Comparison of ENCODE assay signal across 19 cellular contexts in genomic region chr15:83818591-83818990, GRCh38.
DNase-seq lines count a peak whose midpoint lies in the region; ATAC-seq, FAIRE-seq and TF ChIP-seq lines count a peak whose summit lies in the region.
"Had no signal": no experiment of that assay in that cellular context is flagged by ENCODE, and none has a peak within 500 bp of the region (broad histone marks: within the 10 kb centered on the region; RNA-seq: fewer than 3 reads in every experiment).

No MANE protein-coding gene starts in this region.

- TF ChIP-seq CTCF in HepG2 (CRISPR knock-in tag; IDR thresholded peaks at IDR 0.05) (no peak), right lobe of liver (IDR thresholded peaks at IDR 0.05) (no peak), K562 (IDR thresholded peaks at IDR 0.05 in 2 of 3, conservative IDR thresholded peaks at IDR 0.05 in 1 of 3; ENCODE audit: insufficient read depth in 2 of 3, low read depth in 1 of 3, low read length in 3 of 3) (no peak)

- no peak overlapping the region for H3K23ac ChIP-seq in neuronal stem cell (ENCODE audit: low read depth, low read length, poor library complexity)

- in situ Hi-C loops in HepG2 (cut with HindIII; ENCODE audit: extremely low pct_ligation_motif_present, low pct_unique_long_range_greater_than_20kb), result no loop called here
- in situ Hi-C loops in K562 (cut with MboI), result no loop called here

- H3K18ac ChIP-seq in neuronal stem cell (ENCODE audit: low read length), result no peak overlapping the region

- CTCF ChIA-PET in HepG2 (lab: Yijun Ruan, JAX; ENCODE audit: low intra/inter-chr PET ratio, low total read pairs), result no interaction called here
- CTCF ChIA-PET in K562 (lab: Yijun Ruan, JAX; ENCODE audit: low intra/inter-chr PET ratio), result no interaction called here

- H2AFZ ChIP-seq in HepG2 (ENCODE audit: low read length) (no peak overlapping the region), K562 (ENCODE audit: low read depth, low read length) (no peak overlapping the region), neuronal stem cell (ENCODE audit: low read length) (no peak overlapping the region)
- H2AFZ ChIP-seq: GM23338 had no signal

- TF ChIP-seq EP300 in HepG2 (IDR thresholded peaks at IDR 0.05; ENCODE audit: low read depth in 2 of 2, low read length in 2 of 2) (no peak), HepG2 (CRISPR knock-in tag; IDR thresholded peaks at IDR 0.05; ENCODE audit: borderline replicate concordance) (no peak), K562 (IDR thresholded peaks at IDR 0.05; ENCODE audit: low read length) (no peak)

- H3K4me3 ChIP-seq in HepG2 (replicated peaks in 1 of 3; ENCODE audit: insufficient read depth in 1 of 3, low read depth in 2 of 3, low read length in 3 of 3) (no peak overlapping the region), right lobe of liver (no peak overlapping the region), K562 (no peak overlapping the region), neuronal stem cell (ENCODE audit: low read length in 2 of 2) (no peak overlapping the region)
- H3K4me3 ChIP-seq: GM12878, GM23338, HAP-1 had no signal

- WGBS in HepG2 (ENCODE audit: low lambda C conversion rate), result 44% methylated on average over 8 of the region's 8 CpGs
- 92% methylated on average over 8 of the region's 8 CpGs for WGBS in right lobe of liver (ENCODE audit: insufficient coverage, low coverage, low lambda C conversion rate, missing lambda C conversion rate)
- WGBS in K562 (ENCODE audit: insufficient coverage, low coverage, missing lambda C conversion rate), result 1% methylated on average over 8 of the region's 8 CpGs
- no CpG with 5 or more reads among the region's 8 CpGs for WGBS in neuronal stem cell (ENCODE audit: extremely low coverage in 2 of 2, insufficient read length in 2 of 2, insufficient replicate concordance in 1 of 2), 2 donors

- H2BK5ac ChIP-seq in neuronal stem cell (ENCODE audit: low read length), result no peak overlapping the region

- H3K36me3 ChIP-seq in HepG2 (replicated peaks in 1 of 2; ENCODE audit: control insufficient read depth in 1 of 2, insufficient read depth in 2 of 2, low read length in 2 of 2) (no peaks in the 10 kb centered on the region), right lobe of liver (no peaks in the 10 kb centered on the region), K562 (ENCODE audit: control insufficient read depth, insufficient read depth, low read length) (no peaks in the 10 kb centered on the region), neuronal stem cell (replicated peaks in 1 of 2; ENCODE audit: control insufficient read depth in 2 of 2, insufficient read depth in 2 of 2, low read length in 2 of 2) (no peaks in the 10 kb centered on the region)
- H3K36me3 ChIP-seq: HAP-1 had no signal

- no peaks in the 10 kb centered on the region for H3K79me2 ChIP-seq in HepG2 (ENCODE audit: insufficient read depth, low read length)
- H3K79me2 ChIP-seq in K562 (ENCODE audit: control insufficient read depth, insufficient read depth, low read length), result no peaks in the 10 kb centered on the region

- no peak overlapping the region for H3K4me2 ChIP-seq in HepG2 (ENCODE audit: low read depth, low read length)
- H3K4me2 ChIP-seq in K562 (ENCODE audit: insufficient read depth, low read length), result no peak overlapping the region
- no peak overlapping the region for H3K4me2 ChIP-seq in neuronal stem cell (ENCODE audit: insufficient read depth, low read length, poor library complexity, severe bottlenecking)
- H3K4me2 ChIP-seq: GM23338 had no signal

- H4K20me1 ChIP-seq in HepG2 (ENCODE audit: insufficient read depth, low read length) (no peaks in the 10 kb centered on the region), K562 (replicated peaks; ENCODE audit: control insufficient read depth, insufficient read depth, low read length) (no peaks in the 10 kb centered on the region)

- TF ChIP-seq RAD21 in HepG2 (CRISPR knock-in tag; IDR thresholded peaks at IDR 0.05), result no peak
- no peak for TF ChIP-seq RAD21 in K562 (CRISPR knock-in tag; conservative IDR thresholded peaks at IDR 0.05 in 1 of 2, IDR thresholded peaks at IDR 0.05 in 1 of 2)

- BruUV-seq in HepG2 (replicated peaks; lab: Mats Ljungman, UMichigan) (no TSS peak), K562 (replicated peaks; lab: Mats Ljungman, UMichigan) (no TSS peak)

- no peak overlapping the region for H2BK15ac ChIP-seq in neuronal stem cell (ENCODE audit: low read length)

- FAIRE-seq in HepG2 (lab: Jason Lieb, UNC) (no peak), K562 (lab: Jason Lieb, UNC) (no peak)
- FAIRE-seq: GM12878, H54 had no signal

- H3K9ac ChIP-seq in HepG2 (ENCODE audit: insufficient read depth, low read depth, low read length) (no peak overlapping the region), K562 (ENCODE audit: insufficient read depth in 1 of 2, low read depth in 2 of 2, low read length in 2 of 2) (no peak overlapping the region), neuronal stem cell (ENCODE audit: low read depth, low read length, poor library complexity) (no peak overlapping the region)

- no peaks in the 10 kb centered on the region for H3K9me1 ChIP-seq in K562 (ENCODE audit: control insufficient read depth, insufficient read depth, low read length)

- H3K14ac ChIP-seq in neuronal stem cell (ENCODE audit: low read length), result no peak overlapping the region

- no peak overlapping the region for H3K4ac ChIP-seq in neuronal stem cell (ENCODE audit: low read length)

- H2BK12ac ChIP-seq in neuronal stem cell (ENCODE audit: low read length), result no peak overlapping the region

- H4K91ac ChIP-seq in neuronal stem cell (ENCODE audit: low read depth, low read length, poor library complexity), result no peak overlapping the region

- H3K27ac ChIP-seq in HepG2 (ENCODE audit: extremely low read length, insufficient read depth, low read length), result no peak overlapping the region
- no peak overlapping the region for H3K27ac ChIP-seq in right lobe of liver
- no peak overlapping the region for H3K27ac ChIP-seq in K562 (ENCODE audit: extremely low read depth, low read depth, low read length)
- H3K27ac ChIP-seq in neuronal stem cell (replicated peaks; ENCODE audit: low read length), result no peak overlapping the region

- DNase-seq in HepG2 (ENCODE audit: low spot score) (no peak), right lobe of liver (no peak), K562 (ENCODE audit: extremely low read depth in 1 of 4, low spot score in 3 of 4) (no peak), neuronal stem cell (ENCODE audit: low spot score) (no peak), NCI-H1436 (lab: John Stamatoyannopoulos, UW) (no peak)
- DNase-seq in stimulated activated CD4-positive, alpha-beta T cell treated with anti-CD3 and anti-CD28 coated beads, Interleukin-2, amount 100 ng/mL, for 24 hours, result no peak
- DNase-seq: 8988T; C1 segment of cervical spinal cord; Calu3; CD4-positive, alpha-beta memory T cell; COR-L47; DMS79; EL; GDM1; HFFc6 had no signal

- no peaks in the 10 kb centered on the region for H3K27me3 ChIP-seq in HepG2 (ENCODE audit: control insufficient read depth in 1 of 2, insufficient read depth in 2 of 2, low read length in 2 of 2)
- H3K27me3 ChIP-seq in right lobe of liver, result no peaks in the 10 kb centered on the region
- peaks cover 0 to 7% of the 10 kb centered on the region in 2 experiments; a peak in 1 of 5 replicates for H3K27me3 ChIP-seq in K562 (ENCODE audit: control insufficient read depth in 2 of 2, insufficient read depth in 2 of 2, low read length in 2 of 2)
- no peaks in the 10 kb centered on the region for H3K27me3 ChIP-seq in neuronal stem cell (ENCODE audit: control insufficient read depth in 3 of 3, insufficient read depth in 3 of 3, low read depth in 1 of 3, low read length in 3 of 3)

- ATAC-seq in HepG2, result no peak
- no peak for ATAC-seq in right lobe of liver
- ATAC-seq in K562, result no peak
- ATAC-seq: GM12878, GM23338 had no signal

- H3K4me1 ChIP-seq in HepG2 (ENCODE audit: insufficient read depth, low read length) (no peaks in the 10 kb centered on the region), right lobe of liver (no peaks in the 10 kb centered on the region), K562 (replicated peaks in 1 of 2; ENCODE audit: control insufficient read depth in 2 of 2, insufficient read depth in 2 of 2, low read length in 2 of 2) (no peaks in the 10 kb centered on the region), neuronal stem cell (ENCODE audit: control insufficient read depth in 2 of 2, insufficient read depth in 1 of 2, low read depth in 1 of 2, low read length in 2 of 2) (no peaks in the 10 kb centered on the region)
- H3K4me1 ChIP-seq: HAP-1 had no signal

- TF ChIP-seq POLR2A in HepG2 (IDR thresholded peaks at IDR 0.05; ENCODE audit: insufficient read depth in 1 of 2, low read depth in 2 of 2, low read length in 2 of 2), result no peak
- TF ChIP-seq POLR2A in right lobe of liver (IDR thresholded peaks at IDR 0.05), result no peak
- TF ChIP-seq POLR2A in K562 (conservative IDR thresholded peaks at IDR 0.05), result no peak

- H3K9me3 ChIP-seq in HepG2 (ENCODE audit: low read length) (no peaks in the 10 kb centered on the region), right lobe of liver (no peaks in the 10 kb centered on the region), K562 (replicated peaks; ENCODE audit: control insufficient read depth, insufficient read depth, low read depth, low read length) (no peaks in the 10 kb centered on the region), neuronal stem cell (replicated peaks in 1 of 2; ENCODE audit: control insufficient read depth in 2 of 2, insufficient read depth in 1 of 2, low read depth in 1 of 2, low read length in 2 of 2) (no peaks in the 10 kb centered on the region)
- H3K9me3 ChIP-seq: HAP-1 had no signal

- no peak overlapping the region for H2BK120ac ChIP-seq in neuronal stem cell (ENCODE audit: low read depth, low read length)

- intact Hi-C loops in HepG2 (cut with micrococcal nuclease; ENCODE audit: unreplicated experiment) (no loop called here), right lobe of liver (cut with DNase I) (no loop called here), K562 (cut with micrococcal nuclease) (no loop called here)

- no peak overlapping the region for H2AK5ac ChIP-seq in neuronal stem cell (ENCODE audit: low read depth, low read length)

- peak overlapping the region; percentile 82 for H4K8ac ChIP-seq in neuronal stem cell (ENCODE audit: low read depth, low read length)

- H3K79me1 ChIP-seq in neuronal stem cell (ENCODE audit: low read depth, low read length), result no peaks in the 10 kb centered on the region

- POLR2A ChIA-PET in HepG2 (lab: Yijun Ruan, JAX) (no interaction called here), K562 (lab: Yijun Ruan, JAX) (interaction anchor here (0.6 kb wide), 1 partner anchor 76 kb away, joined by 3 read pairs; no protein-coding TSS in a partner anchor)

TF ChIP-seq in K562, 482 proteins besides CTCF, POLR2A, EP300 and RAD21 (continues in another document):
- TF ChIP-seq MAFF (IDR thresholded peaks at IDR 0.05; ENCODE audit: low read length) (peak; percentile 35; the same call in 1 of the 2 replicates), ZNF316 (IDR thresholded peaks at IDR 0.05) (peak; percentile 78), MAFK (IDR thresholded peaks at IDR 0.05; ENCODE audit: low read length) (peak; percentile 13; the same call in 1 of the 2 replicates), ZNF766 (CRISPR knock-in tag; conservative IDR thresholded peaks at IDR 0.05) (no peak), MAFG (tag; conservative IDR thresholded peaks at IDR 0.05) (peak; percentile 69; the same call in 1 of the 2 replicates), ZFP36 (IDR thresholded peaks at IDR 0.05; ENCODE audit: low read depth, low read length, partially characterized antibody) (no peak), ZNF197 (CRISPR knock-in tag; IDR thresholded peaks at IDR 0.05; ENCODE audit: low read depth) (no peak)

Comparison
In these comparisons a context has a peak if more than half of its experiments do, and no peak if none do; other contexts are left out.
1. Of the 241 proteins assayed by ChIP-seq in both HepG2 and K562: peak only in HepG2: none; only in K562: MAFG; in both: MAFF and MAFK; in neither: 237; mixed calls (peak in some experiments, not most) for 1.